8 cellular contexts compared by ENCODE assay signal in the genomic region with DNA sequence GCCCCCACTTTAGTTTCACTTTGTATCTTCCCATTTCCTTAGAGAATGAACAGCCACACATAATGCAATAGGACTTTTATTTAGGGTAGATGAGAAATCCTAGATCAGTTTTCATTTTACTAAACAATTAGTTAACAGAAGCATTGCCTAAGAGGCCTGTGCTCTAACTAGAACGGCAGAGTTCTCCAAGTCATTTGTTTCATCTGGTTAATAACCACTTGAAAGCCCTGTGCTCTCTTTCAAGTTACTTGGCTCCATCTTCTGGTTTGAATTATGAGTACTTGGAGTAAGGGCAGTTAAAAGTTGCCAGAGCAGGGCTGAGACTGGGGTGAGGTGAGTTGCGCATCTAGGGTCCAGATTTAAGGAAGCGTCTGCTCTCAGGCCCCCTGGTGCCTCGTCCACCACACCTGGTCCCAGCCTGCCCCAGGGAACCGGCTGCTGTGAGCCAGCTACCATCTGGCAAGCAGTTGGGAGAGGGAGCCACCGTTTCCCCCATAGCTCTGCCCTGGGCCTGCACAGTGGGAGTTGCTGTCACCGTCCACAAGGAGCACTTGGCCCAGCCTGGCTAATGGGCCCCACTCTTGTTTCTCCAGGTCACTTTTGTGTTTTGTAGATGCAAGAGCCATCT. TPM values are rescaled to one million over a fixed set of nuclear protein-coding genes. Genes with fewer than 3 reads are reported as not detected.
DNase-seq lines count a peak whose midpoint lies in the region; ATAC-seq and TF ChIP-seq lines count a peak whose summit lies in the region.

No MANE protein-coding gene starts in this region.

- DNase-seq in Calu3 (peak; percentile 38), HS-5 (ENCODE audit: low read depth) (peak; percentile 70), OCI-M1 (lab: John Stamatoyannopoulos, UW) (peak; percentile 84), chondrocyte (ENCODE audit: low spot score) (no peak), superior temporal gyrus (ENCODE audit: extremely low spot score) (peak; percentile 83)
- no peak for DNase-seq in activated CD4-positive, alpha-beta T cell treated with anti-CD3 and anti-CD28 coated beads for 1 hour

- no peaks in the 10 kb centered on the region for H3K36me3 ChIP-seq in liver (ENCODE audit: control insufficient read depth in 4 of 4, insufficient read depth in 3 of 4, low read depth in 1 of 4, low read length in 3 of 4)

- TF ChIP-seq RAD21 in liver (IDR thresholded peaks at IDR 0.05), result peak; percentile 77 to 78

- H3K4me3 Mint-ChIP-seq in Calu3 (ENCODE audit: low read depth, unreplicated experiment), result peak overlapping the region; percentile 48
- H3K4me3 Mint-ChIP-seq in chondrocyte (ENCODE audit: unreplicated experiment), result peak overlapping the region; percentile 65

- BruUV-seq in Calu3 (replicated peaks; lab: Mats Ljungman, UMichigan), result no TSS peak

- H3K9ac ChIP-seq in liver (ENCODE audit: low read depth in 1 of 2, low read length in 2 of 2), result peak overlapping the region in 1 of 2 donors; percentile 59

- H3K9me3 Mint-ChIP-seq in Calu3 (ENCODE audit: low read depth, unreplicated experiment), result no peaks in the 10 kb centered on the region
- no peaks in the 10 kb centered on the region for H3K9me3 Mint-ChIP-seq in chondrocyte (ENCODE audit: low read depth)

- no peak overlapping the region for H3K4me3 ChIP-seq in liver (ENCODE audit: low read depth in 1 of 3, low read length in 3 of 3)

- H3K4me1 Mint-ChIP-seq in Calu3 (ENCODE audit: low read depth, unreplicated experiment) (peaks cover 72% of the 10 kb centered on the region), chondrocyte (ENCODE audit: low read depth) (peaks cover 41% of the 10 kb centered on the region)

- peak overlapping the region; percentile 80 for H3K27ac Mint-ChIP-seq in Calu3 (ENCODE audit: unreplicated experiment)
- H3K27ac Mint-ChIP-seq in chondrocyte (ENCODE audit: unreplicated experiment), result peak overlapping the region; percentile 15

- 54% methylated on average over 7 of the region's 7 CpGs for WGBS in liver

- H3K36me3 Mint-ChIP-seq in Calu3 (ENCODE audit: insufficient read depth, unreplicated experiment) (no peaks in the 10 kb centered on the region), chondrocyte (ENCODE audit: low read depth) (no peaks in the 10 kb centered on the region)

- ATAC-seq in GM19395 (IDR thresholded peaks at IDR 0.05; ENCODE audit: unreplicated experiment), result peak; percentile 69

- CTCF ChIA-PET in Calu3 (lab: Charles Lee), result interaction anchor here (0.6 to 3.8 kb wide), 7 partner anchors 9 to 320 kb away, joined by 3 to 18 read pairs (median 4); a partner anchor contains a TSS

- peak overlapping the region; percentile 34 to 38 for H3K27ac ChIP-seq in liver (ENCODE audit: low read depth in 1 of 2, low read length in 2 of 2)

- H3K27me3 Mint-ChIP-seq in Calu3 (ENCODE audit: unreplicated experiment), result no peaks in the 10 kb centered on the region
- H3K27me3 Mint-ChIP-seq in chondrocyte (ENCODE audit: low read depth), result no peaks in the 10 kb centered on the region

- no peaks in the 10 kb centered on the region for H3K27me3 ChIP-seq in liver (ENCODE audit: control insufficient read depth in 4 of 4, insufficient read depth in 4 of 4, low read length in 3 of 4)

- intact Hi-C loops in Calu3 (cut with micrococcal nuclease; ENCODE audit: unreplicated experiment), result loop anchor here (1.0 to 5.0 kb wide), 4 partner anchors 155 to 280 kb away; no protein-coding TSS in a partner anchor

- TF ChIP-seq CTCF in Calu3 (IDR thresholded peaks at IDR 0.05; ENCODE audit: unreplicated experiment), result peak; percentile 47
- peak; percentile 93 for TF ChIP-seq CTCF in chondrocyte (IDR thresholded peaks at IDR 0.05)
- no peak for TF ChIP-seq CTCF in liver (IDR thresholded peaks at IDR 0.05; ENCODE audit: low read depth, low read length, missing input control)

- no peaks in the 10 kb centered on the region for H3K9me3 ChIP-seq in liver (ENCODE audit: control insufficient read depth in 4 of 4, low read length in 3 of 4)

- H3K4me1 ChIP-seq in liver (ENCODE audit: control insufficient read depth in 4 of 4, insufficient read depth in 4 of 4, low read length in 3 of 4), result peaks cover 1 to 9% (median 3%) of the 10 kb centered on the region in 4 donors

TF ChIP-seq in liver, 16 proteins besides CTCF, POLR2A, EP300 and RAD21:
- TF ChIP-seq GABPA (IDR thresholded peaks at IDR 0.05 in 1 of 2, conservative IDR thresholded peaks at IDR 0.05 in 1 of 2) (no peak), SP1 (IDR thresholded peaks at IDR 0.05) (no peak), FOXA1 (IDR thresholded peaks at IDR 0.05) (no peak)

RNA-seq across cellular contexts. Expression of a gene that starts 18.1 kb away (rescaled TPM):
- 32.0 and 34.5 TPM in 2 replicates for total RNA-seq in Calu3 (2022)
- 1.5 to 2.5 TPM (median 2.2 TPM) in 3 replicates for total RNA-seq in chondrocyte
- total RNA-seq in liver, result 1 to 10 TPM; 2.4 to 2.6 TPM
- 1 to 10 TPM; 2.8 TPM for polyA plus RNA-seq in liver

Comparison
In these comparisons a context has a peak if more than half of its experiments do, and no peak if none do; other contexts are left out.
1. DNase-seq: peak in Calu3 (single experiment), HS-5 (single experiment), OCI-M1 (single experiment) and superior temporal gyrus (single experiment); none in chondrocyte (single experiment) and activated CD4-positive, alpha-beta T cell treated with anti-CD3 and anti-CD28 coated beads for 1 hour (single experiment).